ENCODE assay signal across 9 cellular contexts in genomic region chr1:88984553-88984945, GRCh38. TPM values are rescaled to one million over a fixed set of nuclear protein-coding genes. Genes with fewer than 3 reads are reported as not detected.
DNase-seq lines count a peak whose midpoint lies in the region; ATAC-seq lines count a peak whose summit lies in the region.
"Had no signal": no experiment of that assay in that cellular context is flagged by ENCODE, and none has a peak within 500 bp of the region (broad histone marks: within the 10 kb centered on the region; RNA-seq: fewer than 3 reads in every experiment).

No MANE protein-coding gene starts in this region.

- H3K27ac ChIP-seq in temporal lobe (ENCODE audit: low read depth, low read length): peak overlapping the region; percentile 91

- H3K27me3 Mint-ChIP-seq in activated CD4-positive, alpha-beta T cell treated with anti-CD3 and anti-CD28 coated beads, Interleukin-2, amount 10 ng/mL, durations not matched to agents 24 days and 14 days: no peaks in the 10 kb centered on the region
- H3K27me3 Mint-ChIP-seq in activated CD8-positive, alpha-beta T cell treated with anti-CD3 and anti-CD28 coated beads, Interleukin-2, amount 10 ng/mL, durations not matched to agents 7 days and 5 days (ENCODE audit: low read depth): no peaks in the 10 kb centered on the region
- H3K27me3 Mint-ChIP-seq in immature natural killer cell (ENCODE audit: low read depth in 3 of 3): peaks cover 0 to 1% (median 0%) of the 10 kb centered on the region in 3 donors

- peak overlapping the region; percentile 72 for H3K27ac Mint-ChIP-seq in activated CD4-positive, alpha-beta T cell treated with anti-CD3 and anti-CD28 coated beads, Interleukin-2, amount 10 ng/mL, durations not matched to agents 24 days and 14 days
- peak overlapping the region; percentile 56 for H3K27ac Mint-ChIP-seq in activated CD8-positive, alpha-beta T cell treated with anti-CD3 and anti-CD28 coated beads, Interleukin-2, amount 10 ng/mL, durations not matched to agents 7 days and 5 days
- H3K27ac Mint-ChIP-seq in immature natural killer cell: peak overlapping the region; percentile 64 to 86 (median 80)

- H3K36me3 Mint-ChIP-seq in activated CD4-positive, alpha-beta T cell treated with anti-CD3 and anti-CD28 coated beads, Interleukin-2, amount 10 ng/mL, durations not matched to agents 24 days and 14 days (ENCODE audit: low read depth): peaks cover 81% of the 10 kb centered on the region
- H3K36me3 Mint-ChIP-seq in activated CD8-positive, alpha-beta T cell treated with anti-CD3 and anti-CD28 coated beads, Interleukin-2, amount 10 ng/mL, durations not matched to agents 7 days and 5 days (ENCODE audit: low read depth): peaks cover 83% of the 10 kb centered on the region
- H3K36me3 Mint-ChIP-seq in immature natural killer cell: peaks cover 4 to 14% (median 4%) of the 10 kb centered on the region in 3 donors

- H3K4me3 Mint-ChIP-seq in activated CD4-positive, alpha-beta T cell treated with anti-CD3 and anti-CD28 coated beads, Interleukin-2, amount 10 ng/mL, durations not matched to agents 24 days and 14 days: peak overlapping the region; percentile 62
- H3K4me3 Mint-ChIP-seq in activated CD8-positive, alpha-beta T cell treated with anti-CD3 and anti-CD28 coated beads, Interleukin-2, amount 10 ng/mL, durations not matched to agents 7 days and 5 days: peak overlapping the region; percentile 0
- H3K4me3 Mint-ChIP-seq in immature natural killer cell: peak overlapping the region in 1 of 5 donors; percentile 27

- intact Hi-C loops in activated CD4-positive, alpha-beta T cell treated with anti-CD3 and anti-CD28 coated beads, Interleukin-2, amount 10 ng/mL, durations not matched to agents 24 days and 14 days (cut with micrococcal nuclease): no loop called here

- ATAC-seq in activated CD8-positive, alpha-beta T cell treated with anti-CD3 and anti-CD28 coated beads, Interleukin-2, amount 10 ng/mL, durations not matched to agents 7 days and 5 days: no peak

- DNase-seq in activated CD4-positive, alpha-beta T cell treated with anti-CD3 and anti-CD28 coated beads, Interleukin-2, amount 10 ng/mL, durations not matched to agents 24 days and 14 days: no peak
- no peak for DNase-seq in activated CD4-positive, alpha-beta T cell treated with anti-CD3 and anti-CD28 coated beads, Interleukin-2, amount 50 U/mL, for 1 hour
- DNase-seq in activated CD8-positive, alpha-beta T cell treated with anti-CD3 and anti-CD28 coated beads, Interleukin-2, amount 10 ng/mL, durations not matched to agents 7 days and 5 days: no peak
- DNase-seq in immature natural killer cell (no peak), A172 (ENCODE audit: low spot score) (no peak), HUDEP-2 (lab: John Stamatoyannopoulos, UW; ENCODE audit: unreplicated experiment in 76 of 76) (no peak), hepatic stellate cell (ENCODE audit: low spot score) (no peak)
- DNase-seq: activated T-cell treated with anti-CD3 and anti-CD28 coated beads, Interleukin-2, amount 50 U/mL, for 4 hours had no signal

- CTCF ChIA-PET in activated CD8-positive, alpha-beta T cell treated with anti-CD3 and anti-CD28 coated beads, Interleukin-2, amount 10 ng/mL, durations not matched to agents 7 days and 5 days (lab: Charles Lee): interaction anchor here (0.7 to 5.0 kb wide), 41 partner anchors 12 to 778 kb away, joined by 3 to 79 read pairs (median 4); partner anchors contain the start of genes GBP3 and GBP6

- POLR2A ChIA-PET in activated CD8-positive, alpha-beta T cell treated with anti-CD3 and anti-CD28 coated beads, Interleukin-2, amount 10 ng/mL, durations not matched to agents 7 days and 5 days (lab: Charles Lee): interaction anchor here (0.6 kb wide), 1 partner anchor 17 kb away, joined by 3 read pairs; no protein-coding TSS in a partner anchor

- peaks cover 78% of the 10 kb centered on the region for H3K4me1 Mint-ChIP-seq in activated CD4-positive, alpha-beta T cell treated with anti-CD3 and anti-CD28 coated beads, Interleukin-2, amount 10 ng/mL, durations not matched to agents 24 days and 14 days
- H3K4me1 Mint-ChIP-seq in activated CD8-positive, alpha-beta T cell treated with anti-CD3 and anti-CD28 coated beads, Interleukin-2, amount 10 ng/mL, durations not matched to agents 7 days and 5 days (ENCODE audit: low read depth): peaks cover 69% of the 10 kb centered on the region
- H3K4me1 Mint-ChIP-seq in immature natural killer cell: peaks cover 21 to 61% of the 10 kb centered on the region in 2 donors

- peaks cover 3% of the 10 kb centered on the region for H3K9me3 Mint-ChIP-seq in activated CD4-positive, alpha-beta T cell treated with anti-CD3 and anti-CD28 coated beads, Interleukin-2, amount 10 ng/mL, durations not matched to agents 24 days and 14 days
- H3K9me3 Mint-ChIP-seq in activated CD8-positive, alpha-beta T cell treated with anti-CD3 and anti-CD28 coated beads, Interleukin-2, amount 10 ng/mL, durations not matched to agents 7 days and 5 days (ENCODE audit: insufficient read depth): no peaks in the 10 kb centered on the region
- H3K9me3 Mint-ChIP-seq in immature natural killer cell: no peaks in the 10 kb centered on the region
- H3K9me3 Mint-ChIP-seq: activated T-cell treated with anti-CD3 and anti-CD28 coated beads, Interleukin-2, amount 50 U/mL, for 4 hours had no signal

RNA-seq across cellular contexts. Expression of gene KYAT3, which starts 7.9 kb away (rescaled TPM):
- 32.0 and 32.9 TPM in 2 replicates for total RNA-seq in activated CD4-positive, alpha-beta T cell treated with anti-CD3 and anti-CD28 coated beads, Interleukin-2, amount 10 ng/mL, durations not matched to agents 24 days and 14 days
- total RNA-seq in activated CD8-positive, alpha-beta T cell treated with anti-CD3 and anti-CD28 coated beads, Interleukin-2, amount 10 ng/mL, durations not matched to agents 7 days and 5 days: 10 to 100 TPM; 30.4 to 31.2 TPM
- 10 to 100 TPM; 13.6 to 19.2 (median 15.6) TPM for polyA plus RNA-seq in immature natural killer cell
- total RNA-seq in temporal lobe: 12.8 TPM
- 16.4 and 20.3 TPM in 2 replicates for total RNA-seq in A172 (2014; rRNA removed; shearing (Covaris generic))

RNA-seq across cellular contexts. Expression of gene RBMXL1, which starts 7.9 kb away (rescaled TPM):
- total RNA-seq in activated CD4-positive, alpha-beta T cell treated with anti-CD3 and anti-CD28 coated beads, Interleukin-2, amount 10 ng/mL, durations not matched to agents 24 days and 14 days: 34.5 and 37.0 TPM in 2 replicates
- 10 to 100 TPM; 17.4 to 20.3 TPM for total RNA-seq in activated CD8-positive, alpha-beta T cell treated with anti-CD3 and anti-CD28 coated beads, Interleukin-2, amount 10 ng/mL, durations not matched to agents 7 days and 5 days
- 1 to 10 TPM in 2 of 3 donors, under 1 TPM in 1; 0.93 to 9.2 (median 5.4) TPM for polyA plus RNA-seq in immature natural killer cell
- total RNA-seq in temporal lobe: 30.0 TPM
- total RNA-seq in A172 (2014; rRNA removed; shearing (Covaris generic)): 2.2 TPM in 2 replicates

RNA-seq across cellular contexts. Expression of gene GBP3, which starts 38.1 kb away (rescaled TPM):
- 7.1 and 8.1 TPM in 2 replicates for total RNA-seq in activated CD4-positive, alpha-beta T cell treated with anti-CD3 and anti-CD28 coated beads, Interleukin-2, amount 10 ng/mL, durations not matched to agents 24 days and 14 days
- 10 to 100 TPM; 16.7 to 18.9 TPM for total RNA-seq in activated CD8-positive, alpha-beta T cell treated with anti-CD3 and anti-CD28 coated beads, Interleukin-2, amount 10 ng/mL, durations not matched to agents 7 days and 5 days
- polyA plus RNA-seq in immature natural killer cell: 10 to 100 TPM in 1 of 3 donors, 1 to 10 TPM in 2; 7.7 to 18.2 (median 8.3) TPM
- total RNA-seq in temporal lobe: 0.74 TPM
- total RNA-seq in A172 (2014; rRNA removed; shearing (Covaris generic)): 1.7 and 4.8 TPM in 2 replicates
